Comparison of ENCODE assay signal across 28 cellular contexts in genomic region chr9:115374724-115375268, GRCh38.
DNase-seq lines count a peak whose midpoint lies in the region; ATAC-seq, FAIRE-seq and TF ChIP-seq lines count a peak whose summit lies in the region.
"Had no signal": no experiment of that assay in that cellular context is flagged by ENCODE, and none has a peak within 500 bp of the region (broad histone marks: within the 10 kb centered on the region; RNA-seq: fewer than 3 reads in every experiment).

No MANE protein-coding gene starts in this region.

- peaks cover 4% of the 10 kb centered on the region for H3K9me3 Mint-ChIP-seq in astrocyte (ENCODE audit: unreplicated experiment)

- no CpG with 5 or more reads among the region's 4 CpGs for WGBS in IMR-90 (ENCODE audit: extremely low coverage in 2 of 2, insufficient read length in 1 of 2), 2 experiments

- peaks cover 28% of the 10 kb centered on the region for H3K4me1 Mint-ChIP-seq in astrocyte (ENCODE audit: low read depth, unreplicated experiment)
- H3K4me1 Mint-ChIP-seq: CD14-positive monocyte; CD8-positive, alpha-beta memory T cell had no signal

- ATAC-seq in IMR-90 (ENCODE audit: low read depth) (no peak), HG03159 (IDR thresholded peaks at IDR 0.05; ENCODE audit: unreplicated experiment) (no peak)
- ATAC-seq: PC-3 had no signal

- POLR2A ChIA-PET in IMR-90 (lab: Charles Lee; ENCODE audit: unreplicated experiment) (no interaction called here), OCI-LY7 (lab: Charles Lee) (no interaction called here)

- no peaks in the 10 kb centered on the region for H3K27me3 Mint-ChIP-seq in astrocyte (ENCODE audit: low read depth, unreplicated experiment)
- H3K27me3 Mint-ChIP-seq: IgD-negative memory B cell had no signal

- H2BK120ac ChIP-seq in IMR-90 (ENCODE audit: low read depth, low read length), result no peak overlapping the region

- intact Hi-C loops in IMR-90 (cut with micrococcal nuclease) (loop anchor here (10.0 kb wide), 1 partner anchor 170 kb away; no protein-coding TSS in a partner anchor), OCI-LY7 (cut with micrococcal nuclease; ENCODE audit: unreplicated experiment) (no loop called here)

- H3K27ac ChIP-seq in IMR-90 (ENCODE audit: insufficient read depth, low read length) (no peak overlapping the region), astrocyte (ENCODE audit: low read depth, low read length) (no peak overlapping the region), keratinocyte (ENCODE audit: control insufficient read depth, insufficient read depth, low read length) (peak overlapping the region; percentile 82), OCI-LY7 (ENCODE audit: low read depth, low read length, poor library complexity, severe bottlenecking) (no peak overlapping the region)
- H3K27ac ChIP-seq: GM23248, KMS-11 had no signal

- H3K9me2 ChIP-seq in OCI-LY7 (ENCODE audit: insufficient read depth, low read length), result no peaks in the 10 kb centered on the region

- no peaks in the 10 kb centered on the region; the same call in 1 of the 2 replicates for H3K9me3 ChIP-seq in IMR-90 (ENCODE audit: control insufficient read depth, insufficient read depth, low read length)
- H3K9me3 ChIP-seq in astrocyte (ENCODE audit: insufficient read depth, low read depth, low read length), result no peaks in the 10 kb centered on the region
- H3K9me3 ChIP-seq in keratinocyte (ENCODE audit: control insufficient read depth, low read depth, low read length), result no peaks in the 10 kb centered on the region
- H3K9me3 ChIP-seq in OCI-LY7 (ENCODE audit: low read length), result no peaks in the 10 kb centered on the region
- H3K9me3 ChIP-seq: BE2C had no signal

- no peak for DNase-seq in IMR-90
- no peak for DNase-seq in astrocyte (ENCODE audit: low read depth)
- peak; percentile 52 for DNase-seq in keratinocyte (ENCODE audit: low read depth, low spot score)
- peak; percentile 11 for DNase-seq in retina
- no peak for DNase-seq in AG08396 (ENCODE audit: low spot score)
- DNase-seq in OCI-LY7 (ENCODE audit: low spot score), result no peak
- no peak for DNase-seq in SKM-1 treated with dmso at 0.1 percent for 144 hours (lab: John Stamatoyannopoulos, UW; ENCODE audit: unreplicated experiment)
- DNase-seq: BE2C; CD8-positive, alpha-beta memory T cell; DMS79 treated with DMSO at 0.1 percent for 48 hours; GF-D8; GM23248; H7; NCI-H1048; NCI-H1417 treated with DMSO at 0.1 percent for 48 hours; NCI-H1694 treated with DMSO at 0.1 percent for 48 hours; NCI-H2081 treated with DMSO at 0.1 percent for 48 hours; NCI-H524; NCI-H748 treated with DMSO at 0.1 percent for 48 hours; PC-3; RPMI8226; SHP77 treated with DMSO at 0.1 percent for 48 hours had no signal

- no peak overlapping the region for H3K4me3 Mint-ChIP-seq in astrocyte (ENCODE audit: unreplicated experiment)
- H3K4me3 Mint-ChIP-seq: CD14-positive monocyte; CD8-positive, alpha-beta memory T cell; IgD-negative memory B cell had no signal

- no peak overlapping the region for H2BK5ac ChIP-seq in IMR-90 (ENCODE audit: low read depth, low read length, poor library complexity, severe bottlenecking)

- TF ChIP-seq RAD21 in IMR-90 (IDR thresholded peaks at IDR 0.05; ENCODE audit: low read length), result no peak

- H3K9me1 ChIP-seq in IMR-90 (ENCODE audit: insufficient read depth, low read length) (0 out of 2 replicates have a peak, but pooled peaks cover 3% of the 10 kb centered on the region), keratinocyte (ENCODE audit: control insufficient read depth, extremely low read depth, insufficient read depth, low read length) (no peaks in the 10 kb centered on the region)

- H3K27ac Mint-ChIP-seq in astrocyte (ENCODE audit: unreplicated experiment), result peak overlapping the region; percentile 96
- H3K27ac Mint-ChIP-seq: CD14-positive monocyte; CD8-positive, alpha-beta memory T cell; IgD-negative memory B cell had no signal

- no peak overlapping the region for H2BK20ac ChIP-seq in IMR-90 (ENCODE audit: low read depth, low read length)

- TF ChIP-seq POLR2A in IMR-90 (IDR thresholded peaks at IDR 0.05; ENCODE audit: low read depth, low read length), result no peak

- no peak overlapping the region for H3K14ac ChIP-seq in IMR-90 (replicated peaks; ENCODE audit: low read depth, low read length)

- H4K8ac ChIP-seq in IMR-90 (ENCODE audit: low read depth in 2 of 2, low read length in 2 of 2), result no peak overlapping the region

- H3K23ac ChIP-seq in IMR-90 (ENCODE audit: low read depth, low read length), result no peak overlapping the region

- no peak overlapping the region for H2AK9ac ChIP-seq in IMR-90 (replicated peaks; ENCODE audit: low read depth, low read length, poor library complexity)

- H3K27me3 ChIP-seq in IMR-90 (ENCODE audit: control insufficient read depth, insufficient read depth, low read length) (no peaks in the 10 kb centered on the region), astrocyte (ENCODE audit: insufficient read depth, low read length) (no peaks in the 10 kb centered on the region), keratinocyte (ENCODE audit: control insufficient read depth, extremely low read depth, insufficient read depth, low read length) (no peaks in the 10 kb centered on the region)
- H3K27me3 ChIP-seq: BE2C had no signal

- H2BK15ac ChIP-seq in IMR-90 (ENCODE audit: low read depth, low read length), result 0 out of 3 replicates have a peak overlapping the region, but pooled peaks have one; percentile 65

- CTCF ChIA-PET in IMR-90 (lab: Yijun Ruan, JAX) (no interaction called here), OCI-LY7 (lab: Charles Lee; ENCODE audit: unreplicated experiment) (no interaction called here)

- H3K9ac ChIP-seq in IMR-90 (ENCODE audit: low read depth, low read length), result no peak overlapping the region
- H3K9ac ChIP-seq in astrocyte (ENCODE audit: low read length), result no peak overlapping the region
- H3K9ac ChIP-seq in keratinocyte (ENCODE audit: control insufficient read depth, extremely low read depth, insufficient read depth, low read length), result no peak overlapping the region
- H3K9ac ChIP-seq: GM23248, KMS-11 had no signal

- H3K4me3 ChIP-seq in IMR-90 (ENCODE audit: insufficient read depth, low read depth, low read length) (no peak overlapping the region), astrocyte (ENCODE audit: insufficient read depth, low read depth, low read length) (no peak overlapping the region), keratinocyte (ENCODE audit: control insufficient read depth in 2 of 3, extremely low read depth in 1 of 3, insufficient read depth in 2 of 3, low read depth in 1 of 3, low read length in 3 of 3) (no peak overlapping the region), OCI-LY7 (ENCODE audit: low read depth, low read length, poor library complexity, severe bottlenecking) (no peak overlapping the region)
- H3K4me3 ChIP-seq: GM23248 had no signal

- peak overlapping the region; percentile 39; the same call in 1 of the 2 replicates for H3K18ac ChIP-seq in IMR-90 (ENCODE audit: low read depth, low read length)

- H2AFZ ChIP-seq in IMR-90 (replicated peaks; ENCODE audit: low read length, poor library complexity), result no peak overlapping the region
- H2AFZ ChIP-seq in astrocyte (ENCODE audit: low read depth, low read length), result no peak overlapping the region
- no peak overlapping the region for H2AFZ ChIP-seq in keratinocyte (ENCODE audit: control insufficient read depth, low read length)
- no peak overlapping the region for H2AFZ ChIP-seq in OCI-LY7 (ENCODE audit: low read length)
- H2AFZ ChIP-seq: GM23248 had no signal

- H3K79me2 ChIP-seq in astrocyte (ENCODE audit: insufficient read depth, low read length) (no peaks in the 10 kb centered on the region), keratinocyte (ENCODE audit: control insufficient read depth, insufficient read depth, low read length) (no peaks in the 10 kb centered on the region), OCI-LY7 (ENCODE audit: insufficient read depth, low read depth, low read length) (no peaks in the 10 kb centered on the region)

- H3K4ac ChIP-seq in IMR-90 (ENCODE audit: low read depth, low read length), result no peak overlapping the region

- no peak overlapping the region for H3K56ac ChIP-seq in IMR-90 (ENCODE audit: extremely low read depth, insufficient read depth, low read length)

- no peak for TF ChIP-seq CTCF in IMR-90 (conservative IDR thresholded peaks at IDR 0.05; ENCODE audit: low read depth, low read length)
- no peak for TF ChIP-seq CTCF in astrocyte (IDR thresholded peaks at IDR 0.05; ENCODE audit: insufficient read depth, low read depth, low read length)
- no peak for TF ChIP-seq CTCF in keratinocyte (optimal IDR thresholded peaks at IDR 0.05 in 1 of 3, IDR thresholded peaks at IDR 0.05 in 1 of 3, conservative IDR thresholded peaks at IDR 0.05 in 1 of 3; ENCODE audit: extremely low read depth in 1 of 3, insufficient read depth in 2 of 3, low read length in 3 of 3)
- TF ChIP-seq CTCF in OCI-LY7 (conservative IDR thresholded peaks at IDR 0.05; ENCODE audit: low read length), result no peak

- H3K4me2 ChIP-seq in IMR-90 (ENCODE audit: low read depth, low read length) (no peak overlapping the region), astrocyte (ENCODE audit: low read length) (no peak overlapping the region), keratinocyte (ENCODE audit: control insufficient read depth, extremely low read depth, insufficient read depth, low read depth, low read length) (peak overlapping the region; percentile 9), OCI-LY7 (ENCODE audit: low read length) (no peak overlapping the region)
- H3K4me2 ChIP-seq: KMS-11 had no signal

- no peak overlapping the region for H4K91ac ChIP-seq in IMR-90 (ENCODE audit: insufficient read depth, low read depth, low read length)

- no peaks in the 10 kb centered on the region for H3K36me3 ChIP-seq in IMR-90 (ENCODE audit: control insufficient read depth, insufficient read depth, low read length)
- no peaks in the 10 kb centered on the region for H3K36me3 ChIP-seq in astrocyte (ENCODE audit: insufficient read depth, low read length)
- H3K36me3 ChIP-seq in keratinocyte (ENCODE audit: control insufficient read depth in 2 of 2, extremely low read depth in 1 of 2, insufficient read depth in 2 of 2, low read length in 2 of 2), result no peaks in the 10 kb centered on the region
- H3K36me3 ChIP-seq in OCI-LY7 (ENCODE audit: insufficient read depth, low read length), result no peaks in the 10 kb centered on the region
- H3K36me3 ChIP-seq: BE2C had no signal

- H3K36me3 Mint-ChIP-seq in astrocyte (ENCODE audit: low read depth, unreplicated experiment), result peaks cover 3% of the 10 kb centered on the region
- H3K36me3 Mint-ChIP-seq: CD14-positive monocyte; CD8-positive, alpha-beta memory T cell had no signal

- H3K79me1 ChIP-seq in IMR-90 (ENCODE audit: low read depth in 1 of 2, low read length in 2 of 2), result no peaks in the 10 kb centered on the region

- H4K5ac ChIP-seq in IMR-90 (ENCODE audit: low read depth, low read length), result no peak overlapping the region

- H2AK5ac ChIP-seq in IMR-90 (ENCODE audit: low read depth, low read length), result no peak overlapping the region

- in situ Hi-C loops in IMR-90 (cut with MboI; ENCODE audit: low sequenced_read_pairs), result no loop called here

- BruUV-seq in IMR-90 (replicated peaks; lab: Mats Ljungman, UMichigan), result no TSS peak
- no TSS peak for BruUV-seq in OCI-LY7 (replicated peaks; lab: Mats Ljungman, UMichigan)

- dilution Hi-C loops in IMR-90 (cut with HindIII; ENCODE audit: low sequenced_read_pairs, unreplicated experiment), result no loop called here
- dilution Hi-C loops in keratinocyte (cut with MboI; ENCODE audit: extremely low pct_ligation_motif_present, low sequenced_read_pairs), result no loop called here

- H3K4me1 ChIP-seq in IMR-90 (ENCODE audit: control insufficient read depth, insufficient read depth, low read length) (peaks cover 4% of the 10 kb centered on the region), astrocyte (ENCODE audit: insufficient read depth, low read length) (peaks cover 16% of the 10 kb centered on the region), keratinocyte (ENCODE audit: control insufficient read depth, extremely low read depth, insufficient read depth, low read length) (peaks cover 28% of the 10 kb centered on the region), OCI-LY7 (ENCODE audit: insufficient read depth, low read length, poor library complexity, severe bottlenecking) (no peaks in the 10 kb centered on the region)
- H3K4me1 ChIP-seq: BE2C had no signal

- no peaks in the 10 kb centered on the region for H4K20me1 ChIP-seq in IMR-90 (ENCODE audit: insufficient read depth, low read length)
- no peaks in the 10 kb centered on the region for H4K20me1 ChIP-seq in astrocyte (ENCODE audit: insufficient read depth, low read length)
- no peaks in the 10 kb centered on the region for H4K20me1 ChIP-seq in keratinocyte (ENCODE audit: control insufficient read depth, extremely low read depth, insufficient read depth, low read length)
- H4K20me1 ChIP-seq in OCI-LY7 (ENCODE audit: insufficient read depth, low read length), result no peaks in the 10 kb centered on the region

- FAIRE-seq in astrocyte (lab: Jason Lieb, UNC) (peak; percentile 37), keratinocyte (lab: Jason Lieb, UNC) (peak; percentile 73)
- FAIRE-seq: GM12891, GM19239 had no signal

Comparison
In these comparisons a context has a peak if more than half of its experiments do, and no peak if none do; other contexts are left out.
1. DNase-seq: peak in keratinocyte (single experiment) and retina (single experiment); none in IMR-90 (single experiment), astrocyte (single experiment), AG08396 (single experiment), OCI-LY7 (single experiment) and SKM-1 treated with dmso at 0.1 percent for 144 hours (single experiment).